ENCODE assay signal across 1 cellular context in genomic region chrX:106611682-106612402, GRCh38.
TF ChIP-seq lines count a peak whose summit lies in the region.

Gene RADX (plus strand): TSS chrX:106611978. CDS start chrX:106612081, 103 bp downstream.

TF ChIP-seq in HEK293, 187 proteins besides CTCF, POLR2A, EP300 and RAD21 (continued from another document):
- TF ChIP-seq PRDM10 (tag by site-specific recombination; IDR thresholded peaks at IDR 0.05) (peak; percentile 87; the same call in 1 of the 2 replicates), ZNF335 (tag by site-specific recombination; conservative IDR thresholded peaks at IDR 0.05) (peak; percentile 54), YY1 (tag by site-specific recombination; IDR thresholded peaks at IDR 0.05) (no peak), ZNF174 (tag by site-specific recombination; IDR thresholded peaks at IDR 0.05) (no peak), KLF1 (tag by site-specific recombination; IDR thresholded peaks at IDR 0.05) (no peak), ZBTB26 (tag by site-specific recombination; optimal IDR thresholded peaks at IDR 0.05) (peak; percentile 64), ZBTB17 (tag by site-specific recombination; IDR thresholded peaks at IDR 0.05) (0 out of 2 replicates have a peak, but pooled peaks have one; percentile 38), SP3 (tag by site-specific recombination; IDR thresholded peaks at IDR 0.05) (peak; percentile 54), ZBTB1 (tag by site-specific recombination; IDR thresholded peaks at IDR 0.05) (no peak), ZNF837 (tag by site-specific recombination; IDR thresholded peaks at IDR 0.05) (no peak), ZNF423 (tag by site-specific recombination; IDR thresholded peaks at IDR 0.05) (no peak), ZNF398 (tag by site-specific recombination; IDR thresholded peaks at IDR 0.05) (peak; percentile 68), SCRT2 (tag by site-specific recombination; IDR thresholded peaks at IDR 0.05) (peak; percentile 57; the same call in 1 of the 2 replicates)
TF ChIP-seq in HEK293: peak in this region for 18.
